In the genomic region with DNA sequence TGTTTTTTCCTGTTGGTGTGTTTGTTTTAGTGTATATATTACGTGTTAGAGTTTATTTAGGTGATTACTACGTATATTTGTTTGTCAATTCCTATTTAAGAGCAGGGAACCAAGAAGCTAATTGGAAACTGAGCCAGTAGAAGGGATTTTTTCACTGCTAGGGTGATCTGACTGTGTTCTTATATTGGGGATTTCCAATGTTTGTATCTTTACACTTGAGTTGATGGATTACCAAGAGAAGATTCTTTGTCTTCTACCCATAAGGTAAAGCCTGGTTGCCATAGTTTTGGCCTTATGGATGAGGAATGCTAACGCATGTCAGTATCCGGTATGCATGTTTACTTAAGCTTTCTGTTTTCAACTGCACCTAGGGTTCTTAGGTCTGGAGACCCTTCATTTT, we compare ENCODE assay signal across 14 cellular contexts.
"Had no signal": no experiment of that assay in that cellular context is flagged by ENCODE, and none has a peak within 500 bp of the region (broad histone marks: within the 10 kb centered on the region; RNA-seq: fewer than 3 reads in every experiment).

No MANE protein-coding gene starts in this region.

- FAIRE-seq: bronchial epithelial cell had no signal

- H3K4me3 ChIP-seq: ascending aorta, esophagus muscularis mucosa, heart left ventricle, psoas muscle, spleen had no signal

- H3K9me3 Mint-ChIP-seq: activated CD4-positive, alpha-beta memory T cell treated with anti-CD3 and anti-CD28 coated beads for 36 hours; naive thymus-derived CD8-positive, alpha-beta T cell had no signal

- DNase-seq: activated CD4-positive, alpha-beta memory T cell treated with anti-CD3 and anti-CD28 coated beads for 36 hours; activated naive CD4-positive, alpha-beta T cell; foreskin melanocyte; heart left ventricle; mammary epithelial cell; naive thymus-derived CD8-positive, alpha-beta T cell; occipital lobe; psoas muscle; spleen; stimulated activated CD4-positive, alpha-beta T cell treated with anti-CD3 and anti-CD28 coated beads, Interleukin-2, amount 100 ng/mL, for 24 hours; stimulated activated naive CD8-positive, alpha-beta T cell treated with anti-CD3 and anti-CD28 coated beads, Interleukin-15, Interleukin-2, amounts not matched to agents 100 U/mL and 50 U/mL, for 24 hours had no signal

- H3K27ac Mint-ChIP-seq: activated CD4-positive, alpha-beta memory T cell treated with anti-CD3 and anti-CD28 coated beads for 36 hours had no signal

- H3K4me3 Mint-ChIP-seq: activated CD4-positive, alpha-beta memory T cell treated with anti-CD3 and anti-CD28 coated beads for 36 hours; naive thymus-derived CD8-positive, alpha-beta T cell had no signal

- H3K27me3 Mint-ChIP-seq: activated CD4-positive, alpha-beta memory T cell treated with anti-CD3 and anti-CD28 coated beads for 36 hours; naive thymus-derived CD8-positive, alpha-beta T cell had no signal
